Comparison of ENCODE assay signal across 8 cellular contexts in the genomic region with DNA sequence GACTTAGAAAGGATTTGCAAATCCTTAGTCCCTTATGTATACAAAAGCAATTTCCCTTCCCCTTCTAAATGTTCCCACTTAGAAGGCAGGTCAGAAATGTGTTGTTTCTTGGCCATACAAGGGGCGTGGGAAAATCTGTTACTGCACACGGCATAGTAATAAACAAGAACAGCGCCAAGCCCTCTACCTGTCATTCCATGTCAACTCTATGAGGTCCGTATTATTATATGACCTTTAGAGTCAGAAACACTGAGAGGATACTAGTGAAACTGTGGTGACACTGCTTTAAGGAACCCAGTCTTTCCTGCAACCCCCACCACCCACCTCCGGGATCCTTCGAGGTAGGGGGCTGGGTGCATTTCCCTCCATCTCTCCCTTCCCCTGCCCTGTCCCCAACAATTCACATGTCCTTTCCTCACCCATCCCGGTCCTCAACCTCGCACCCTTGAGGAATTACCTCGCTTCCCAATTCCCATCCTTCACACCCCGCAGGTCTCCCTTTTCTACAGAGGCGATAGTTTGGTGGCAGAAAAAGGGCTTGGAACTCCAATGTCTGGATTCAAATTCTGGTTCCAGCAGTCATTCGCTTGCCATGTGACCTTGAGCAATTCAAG. TPM values are rescaled to one million over a fixed set of nuclear protein-coding genes. Genes with fewer than 3 reads are reported as not detected.
DNase-seq lines count a peak whose midpoint lies in the region; ATAC-seq and TF ChIP-seq lines count a peak whose summit lies in the region.

No MANE protein-coding gene starts in this region.

- no peak for DNase-seq in activated T-cell treated with anti-CD3 and anti-CD28 coated beads, Interleukin-2, amount 50 U/mL, for 24 hours
- DNase-seq in activated T-cell treated with anti-CD3 and anti-CD28 coated beads, Interleukin-2, amount 50 U/mL, for 1 hour = no peak
- DNase-seq in right lobe of liver (no peak), transverse colon (peak; percentile 17), AG20443 (ENCODE audit: low spot score) (no peak)

- intact Hi-C loops in right lobe of liver (cut with DNase I) = no loop called here
- intact Hi-C loops in transverse colon (cut with DNase I; ENCODE audit: low total_unique reads) = no loop called here

- ATAC-seq in right lobe of liver (no peak), GM18498 (IDR thresholded peaks at IDR 0.05; ENCODE audit: unreplicated experiment) (no peak), GM19467 (IDR thresholded peaks at IDR 0.05; ENCODE audit: unreplicated experiment) (no peak)

- no peaks in the 10 kb centered on the region for H3K27me3 Mint-ChIP-seq in activated T-cell treated with anti-CD3 and anti-CD28 coated beads, Interleukin-2, amount 50 U/mL, for 24 hours

- TF ChIP-seq EP300 in transverse colon (IDR thresholded peaks at IDR 0.05; ENCODE audit: low read depth) = no peak

- H3K4me1 ChIP-seq in right lobe of liver = peaks cover 0 to 24% (median 7%) of the 10 kb centered on the region in 4 donors
- peaks cover 8 to 30% (median 15%) of the 10 kb centered on the region in 4 donors for H3K4me1 ChIP-seq in transverse colon

- H3K9me3 Mint-ChIP-seq in activated T-cell treated with anti-CD3 and anti-CD28 coated beads, Interleukin-2, amount 50 U/mL, for 24 hours = no peaks in the 10 kb centered on the region

- TF ChIP-seq POLR2A in right lobe of liver (IDR thresholded peaks at IDR 0.05) = no peak
- TF ChIP-seq POLR2A in transverse colon (IDR thresholded peaks at IDR 0.05) = no peak

- WGBS in right lobe of liver (ENCODE audit: insufficient coverage, low coverage, low lambda C conversion rate, missing lambda C conversion rate) = 3% methylated on average over 12 of the region's 12 CpGs
- WGBS in transverse colon (ENCODE audit: low coverage in 1 of 2), 2 donors = 5% methylated on average over 12 of the region's 12 CpGs; no CpG with 5 or more reads in 1 of the 2 donors

- H3K27ac ChIP-seq in angular gyrus (ENCODE audit: low read depth, low read length) (peak overlapping the region; percentile 77), right lobe of liver (peak overlapping the region; percentile 81 to 97 (median 94)), transverse colon (peak overlapping the region; percentile 89 to 95 (median 91))

- H3K36me3 ChIP-seq in right lobe of liver (peaks cover 0 to 19% (median 3%) of the 10 kb centered on the region in 4 donors), transverse colon (peaks cover 0 to 8% (median 0%) of the 10 kb centered on the region in 4 donors)

- H3K27me3 ChIP-seq in right lobe of liver (no peaks in the 10 kb centered on the region), transverse colon (no peaks in the 10 kb centered on the region)

- H3K4me3 Mint-ChIP-seq in activated T-cell treated with anti-CD3 and anti-CD28 coated beads, Interleukin-2, amount 50 U/mL, for 24 hours = peak overlapping the region; percentile 100

- peaks cover 41% of the 10 kb centered on the region for H3K36me3 Mint-ChIP-seq in activated T-cell treated with anti-CD3 and anti-CD28 coated beads, Interleukin-2, amount 50 U/mL, for 24 hours (ENCODE audit: low read depth)

- peak overlapping the region; percentile 63 to 93 (median 86) for H3K4me3 ChIP-seq in right lobe of liver
- peak overlapping the region; percentile 46 to 96 (median 61) for H3K4me3 ChIP-seq in transverse colon

- H3K4me1 Mint-ChIP-seq in activated T-cell treated with anti-CD3 and anti-CD28 coated beads, Interleukin-2, amount 50 U/mL, for 24 hours (ENCODE audit: low read depth) = peaks cover 27% of the 10 kb centered on the region

- H3K27ac Mint-ChIP-seq in activated T-cell treated with anti-CD3 and anti-CD28 coated beads, Interleukin-2, amount 50 U/mL, for 24 hours = peak overlapping the region; percentile 99

- no peaks in the 10 kb centered on the region for H3K9me3 ChIP-seq in right lobe of liver
- no peaks in the 10 kb centered on the region for H3K9me3 ChIP-seq in transverse colon

- TF ChIP-seq CTCF in right lobe of liver (IDR thresholded peaks at IDR 0.05) (no peak), transverse colon (IDR thresholded peaks at IDR 0.05) (no peak)

- in situ Hi-C loops in transverse colon (cut with MboI; ENCODE audit: low pct_ligation_motif_present in 1 of 4, low pct_unique_long_range_greater_than_20kb in 1 of 4, low sequenced_read_pairs in 3 of 4) = no loop called here

RNA-seq across cellular contexts. Expression of a gene that starts 0.7 kb away (rescaled TPM):
- total RNA-seq in right lobe of liver (100 to 1,000 TPM; 139 to 244 (median 178) TPM), transverse colon (100 to 1,000 TPM in 3 of 4 donors, 10 to 100 TPM in 1; 98.7 to 266 (median 153) TPM)

RNA-seq across cellular contexts. Expression of a gene that starts 41.5 kb away (rescaled TPM):
- total RNA-seq in right lobe of liver (10 to 100 TPM in 3 of 6 experiments, 1 to 10 TPM in 3; 5.0 to 12.5 (median 9.2) TPM), transverse colon (10 to 100 TPM; 34.4 to 70.8 (median 60.9) TPM)
